ENCODE assay signal across 15 cellular contexts in the genomic region with DNA sequence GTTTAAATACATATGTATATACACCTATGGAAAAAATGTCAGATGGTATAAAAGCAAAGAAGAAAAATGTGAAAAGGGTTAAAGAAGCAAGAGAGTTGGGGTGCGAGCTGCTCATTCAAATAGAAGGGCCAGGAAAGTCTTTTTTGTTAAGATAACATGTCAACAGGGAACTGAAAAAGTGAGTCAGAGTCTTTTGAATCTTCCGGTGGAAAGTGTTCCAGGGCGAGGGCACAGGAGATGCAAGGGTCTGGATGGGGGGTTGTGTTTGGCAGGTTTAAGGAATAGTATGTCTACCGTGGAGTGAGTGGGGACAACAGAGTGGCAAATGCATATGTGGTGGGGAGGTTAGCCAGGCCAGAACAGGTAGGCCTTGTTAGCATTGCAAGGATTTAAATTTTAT. TPM values are rescaled to one million over a fixed set of nuclear protein-coding genes. Genes with fewer than 3 reads are reported as not detected.
"Had no signal": no experiment of that assay in that cellular context is flagged by ENCODE, and none has a peak within 500 bp of the region (broad histone marks: within the 10 kb centered on the region; RNA-seq: fewer than 3 reads in every experiment).

No MANE protein-coding gene starts in this region.

- H3K27me3 ChIP-seq: adrenal gland, body of pancreas, ovary, sigmoid colon, transverse colon had no signal

- H3K36me3 Mint-ChIP-seq: naive thymus-derived CD8-positive, alpha-beta T cell; stimulated activated naive B cell treated with anti-CD40 and anti-IgM and Interleukin-4, amounts not matched to agents 10 μg/mL and 1 μg/mL and 100 μg/mL, for 72 hours had no signal

- H3K27ac Mint-ChIP-seq: naive thymus-derived CD8-positive, alpha-beta T cell; stimulated activated naive B cell treated with anti-CD40 and anti-IgM and Interleukin-4, amounts not matched to agents 10 μg/mL and 1 μg/mL and 100 μg/mL, for 72 hours had no signal

- H3K4me1 Mint-ChIP-seq: naive thymus-derived CD8-positive, alpha-beta T cell had no signal

- H3K9me3 ChIP-seq: adrenal gland, body of pancreas, mucosa of descending colon, ovary, sigmoid colon, SK-N-SH, transverse colon had no signal

- H3K9ac ChIP-seq: SK-N-SH had no signal

- H3K4me3 ChIP-seq: adrenal gland, body of pancreas, mucosa of descending colon, ovary, sigmoid colon, transverse colon had no signal

- ATAC-seq: body of pancreas; mucosa of descending colon; naive thymus-derived CD8-positive, alpha-beta T cell; stimulated activated naive B cell treated with anti-CD40 and anti-IgM and Interleukin-4, amounts not matched to agents 10 μg/mL and 1 μg/mL and 100 μg/mL, for 72 hours had no signal

- DNase-seq: activated naive CD4-positive, alpha-beta T cell treated with anti-CD3 and anti-CD28 coated beads, Interleukin-2, amount 50 U/mL, for 16 hours; adrenal gland; body of pancreas; hippocampal formation; mammary epithelial cell; mucosa of descending colon; naive thymus-derived CD8-positive, alpha-beta T cell; ovary; sigmoid colon; SK-N-SH; stimulated activated CD4-positive, alpha-beta T cell treated with anti-CD3 and anti-CD28 coated beads, Interleukin-2, amount 100 ng/mL, for 24 hours; stimulated activated naive B cell treated with anti-CD40 and anti-IgM and Interleukin-4, amounts not matched to agents 10 μg/mL and 1 μg/mL and 100 μg/mL, for 72 hours; substantia nigra; T-helper 1 cell; transverse colon had no signal

- H3K4me3 Mint-ChIP-seq: naive thymus-derived CD8-positive, alpha-beta T cell; stimulated activated naive B cell treated with anti-CD40 and anti-IgM and Interleukin-4, amounts not matched to agents 10 μg/mL and 1 μg/mL and 100 μg/mL, for 72 hours had no signal

- H3K4me2 ChIP-seq: SK-N-SH had no signal

- H3K36me3 ChIP-seq: adrenal gland, ovary, sigmoid colon, transverse colon had no signal

- H3K27ac ChIP-seq: adrenal gland, body of pancreas, ovary, sigmoid colon, transverse colon had no signal

- H3K9me3 Mint-ChIP-seq: naive thymus-derived CD8-positive, alpha-beta T cell; stimulated activated naive B cell treated with anti-CD40 and anti-IgM and Interleukin-4, amounts not matched to agents 10 μg/mL and 1 μg/mL and 100 μg/mL, for 72 hours had no signal

RNA-seq across cellular contexts. Expression of a gene that starts 22.2 kb away (rescaled TPM):
- total RNA-seq: naive thymus-derived CD8-positive, alpha-beta T cell had no signal
- polyA plus RNA-seq: naive thymus-derived CD8-positive, alpha-beta T cell had no signal
